Comparison of ENCODE assay signal across 12 cellular contexts in genomic region chrX:1480082-1480785, GRCh38. TPM values are rescaled to one million over a fixed set of nuclear protein-coding genes. Genes with fewer than 3 reads are reported as not detected.
DNase-seq lines count a peak whose midpoint lies in the region; ATAC-seq, FAIRE-seq and TF ChIP-seq lines count a peak whose summit lies in the region.
"Had no signal": no experiment of that assay in that cellular context is flagged by ENCODE, and none has a peak within 500 bp of the region (broad histone marks: within the 10 kb centered on the region; RNA-seq: fewer than 3 reads in every experiment).

No MANE protein-coding gene starts in this region.

- FAIRE-seq in GM12878 (lab: Jason Lieb, UNC): no peak

- TF ChIP-seq EP300 in GM12878 (IDR thresholded peaks at IDR 0.05; ENCODE audit: borderline replicate concordance in 1 of 2, control insufficient read depth in 1 of 2, low read depth in 2 of 2, low read length in 2 of 2): no peak

- H3K4me2 ChIP-seq in PC-3 (ENCODE audit: low read length): no peak overlapping the region
- peak overlapping the region; percentile 73; the same call in 1 of the 2 replicates for H3K4me2 ChIP-seq in GM12878 (ENCODE audit: control insufficient read depth, insufficient read depth)
- no peak overlapping the region for H3K4me2 ChIP-seq in smooth muscle cell

- RAD21 ChIA-PET in GM12878 (lab: Charles Lee; ENCODE audit: unreplicated experiment): no interaction called here

- ATAC-seq in GM19397 (IDR thresholded peaks at IDR 0.05; ENCODE audit: unreplicated experiment) (peak; percentile 3), PC-3 (no peak; the same call in 1 of the 2 replicates), GM12878 (peak; percentile 2), HG03280 (IDR thresholded peaks at IDR 0.05; ENCODE audit: unreplicated experiment) (no peak), HG03196 (IDR thresholded peaks at IDR 0.05; ENCODE audit: unreplicated experiment) (no peak)

- no peak for TF ChIP-seq POLR2A in GM12878 (IDR thresholded peaks at IDR 0.05; ENCODE audit: low read depth, low read length)

- TF ChIP-seq RAD21 in GM12878 (IDR thresholded peaks at IDR 0.05; ENCODE audit: insufficient read depth, low read depth, low read length): no peak

- BruUV-seq in PC-3 (replicated peaks; lab: Mats Ljungman, UMichigan) (no TSS peak), GM12878 (replicated peaks; lab: Mats Ljungman, UMichigan) (no TSS peak)

- H3K27me3 ChIP-seq in PC-3 (ENCODE audit: low read length) (no peaks in the 10 kb centered on the region), GM12878 (replicated peaks in 1 of 2; ENCODE audit: control insufficient read depth in 2 of 2, insufficient read depth in 2 of 2, low read length in 1 of 2) (no peaks in the 10 kb centered on the region), smooth muscle cell (ENCODE audit: low read depth) (no peaks in the 10 kb centered on the region)

- H3K4me1 ChIP-seq in PC-3 (ENCODE audit: insufficient read depth, low read length): no peaks in the 10 kb centered on the region
- H3K4me1 ChIP-seq in GM12878 (ENCODE audit: control insufficient read depth, insufficient read depth, low read length): peaks cover 52% of the 10 kb centered on the region
- H3K4me1 ChIP-seq in smooth muscle cell (ENCODE audit: low read depth): no peaks in the 10 kb centered on the region

- in situ Hi-C loops in GM12878 (cut with MboI): no loop called here

- no peaks in the 10 kb centered on the region for H3K9me3 ChIP-seq in PC-3 (ENCODE audit: low read length)
- H3K9me3 ChIP-seq in GM12878 (replicated peaks; ENCODE audit: control insufficient read depth, insufficient read depth, low read length): peaks cover 2% of the 10 kb centered on the region
- H3K9me3 ChIP-seq in smooth muscle cell (replicated peaks; ENCODE audit: low read depth): no peaks in the 10 kb centered on the region

- CTCF ChIA-PET in PC-3 (lab: Charles Lee): no interaction called here
- CTCF ChIA-PET in GM12878 (lab: Yijun Ruan, JAX): no interaction called here

- no peaks in the 10 kb centered on the region for H4K20me1 ChIP-seq in PC-3 (ENCODE audit: low read length)
- H4K20me1 ChIP-seq in GM12878 (ENCODE audit: control insufficient read depth, insufficient read depth): no peaks in the 10 kb centered on the region
- H4K20me1 ChIP-seq in smooth muscle cell (ENCODE audit: low read depth): no peaks in the 10 kb centered on the region

- no peaks in the 10 kb centered on the region for H3K9me2 ChIP-seq in PC-3 (replicated peaks; ENCODE audit: low read length)

- H3K27ac ChIP-seq in PC-3 (ENCODE audit: low read length) (no peak overlapping the region), GM12878 (ENCODE audit: control insufficient read depth, insufficient read depth) (peak overlapping the region; percentile 96), smooth muscle cell (ENCODE audit: low read depth) (no peak overlapping the region)

- SMC1A ChIA-PET in GM12878 (lab: Charles Lee; ENCODE audit: uncharacterized antibody, unreplicated experiment): no interaction called here

- H2AFZ ChIP-seq in PC-3 (ENCODE audit: low read length): no peak overlapping the region
- no peak overlapping the region for H2AFZ ChIP-seq in GM12878 (ENCODE audit: control insufficient read depth, low read depth, low read length)
- no peak overlapping the region for H2AFZ ChIP-seq in smooth muscle cell (ENCODE audit: low read depth)

- H3F3A ChIP-seq in PC-3 (ENCODE audit: low read length, unreplicated experiment) (no peaks in the 10 kb centered on the region), smooth muscle cell (ENCODE audit: low read depth) (no peaks in the 10 kb centered on the region)

- H3K9ac ChIP-seq in PC-3 (ENCODE audit: low read length): no peak overlapping the region
- H3K9ac ChIP-seq in GM12878 (ENCODE audit: control insufficient read depth, insufficient read depth, low read length): peak overlapping the region; percentile 56
- no peak overlapping the region for H3K9ac ChIP-seq in smooth muscle cell (ENCODE audit: low read depth)

- H3K36me3 ChIP-seq in PC-3 (ENCODE audit: low read depth, low read length): no peaks in the 10 kb centered on the region
- peaks cover 2 to 6% of the 10 kb centered on the region in 2 experiments; a peak in 3 of 4 replicates for H3K36me3 ChIP-seq in GM12878 (ENCODE audit: control insufficient read depth in 2 of 2, insufficient read depth in 2 of 2, low read length in 1 of 2)
- no peaks in the 10 kb centered on the region for H3K36me3 ChIP-seq in smooth muscle cell (ENCODE audit: low read depth)

- intact Hi-C loops in PC-3 (cut with micrococcal nuclease): no loop called here
- intact Hi-C loops in GM12878 (cut with micrococcal nuclease; ENCODE audit: unreplicated experiment): loop anchor here (2.0 to 5.0 kb wide), 3 partner anchors 42 to 102 kb away; partner anchors contain the start of gene P2RY8

- H3K4me3 ChIP-seq in PC-3 (ENCODE audit: low read length): no peak overlapping the region
- no peak overlapping the region for H3K4me3 ChIP-seq in GM12878
- H3K4me3 ChIP-seq in smooth muscle cell: no peak overlapping the region

- 18% methylated on average over 8 of the region's 8 CpGs for WGBS in GM12878 (ENCODE audit: insufficient coverage, insufficient replicate concordance, low lambda C conversion rate, missing lambda C conversion rate)
- 86% methylated on average over 8 of the region's 8 CpGs for WGBS in smooth muscle cell (ENCODE audit: low lambda C conversion rate)

- peak; percentile 18 for DNase-seq in PC-3
- no peak for DNase-seq in GM12878 (ENCODE audit: low read depth, low spot score)
- DNase-seq in stimulated activated CD8-positive, alpha-beta memory T cell treated with anti-CD3 and anti-CD28 coated beads, Interleukin-4, amount 100 ng/mL, for 48 hours: peak; percentile 25
- DNase-seq in smooth muscle cell (lab: John Stamatoyannopoulos, UW; ENCODE audit: unreplicated experiment): no peak
- DNase-seq: endodermal cell, KG1, NCI-H2171, retina, RPMI8226 had no signal

- POLR2A ChIA-PET in PC-3 (lab: Charles Lee; ENCODE audit: unreplicated experiment): no interaction called here
- POLR2A ChIA-PET in GM12878 (lab: Charles Lee): no interaction called here

- TF ChIP-seq CTCF in PC-3 (conservative IDR thresholded peaks at IDR 0.05; ENCODE audit: low read depth, low read length): no peak
- TF ChIP-seq CTCF in GM12878 (IDR thresholded peaks at IDR 0.05 in 2 of 3, conservative IDR thresholded peaks at IDR 0.05 in 1 of 3; ENCODE audit: control insufficient read depth in 2 of 3, extremely low read depth in 1 of 3, insufficient read depth in 1 of 3, low read depth in 3 of 3, low read length in 3 of 3): no peak
- TF ChIP-seq CTCF in smooth muscle cell (IDR thresholded peaks at IDR 0.05; ENCODE audit: borderline replicate concordance, insufficient read depth, poor library complexity, severe bottlenecking): no peak

- H3K79me2 ChIP-seq in PC-3 (ENCODE audit: low read length) (no peaks in the 10 kb centered on the region), GM12878 (ENCODE audit: control insufficient read depth, insufficient read depth, low read length) (peaks cover 30% of the 10 kb centered on the region), smooth muscle cell (ENCODE audit: low read depth) (no peaks in the 10 kb centered on the region)

TF ChIP-seq in GM12878, 131 proteins besides CTCF, POLR2A, EP300 and RAD21 (continues in another document):
- TF ChIP-seq SREBF2 (IDR thresholded peaks at IDR 0.05; ENCODE audit: low read length) (no peak), PAX8 (IDR thresholded peaks at IDR 0.05) (no peak), ASH2L (IDR thresholded peaks at IDR 0.05; ENCODE audit: borderline replicate concordance, low read depth) (no peak)

RNA-seq across cellular contexts. Expression of gene ASMTL, which starts 27.5 kb away (rescaled TPM):
- 6.7 and 10.1 TPM in 2 replicates for total RNA-seq in PC-3 (2014; rRNA removed)
- 32.4 and 34.7 TPM in 2 replicates for total RNA-seq in GM12878 (2013; cell fraction: nucleolus; rRNA removed)
- 21.7 and 32.2 TPM in 2 replicates for total RNA-seq in GM12878 (2014; rRNA removed)
- 15.5 and 18.1 TPM in 2 replicates for total RNA-seq in GM12878 (2014; rRNA removed; fragmentation: Illumina TruSeq; extraction: Trizol)
- total RNA-seq in GM12878 (2021): 46.6 and 46.8 TPM in 2 replicates
- polyA plus RNA-seq in GM12878 (2011; ENCODE audit: low read depth): 14.8 TPM
- polyA plus RNA-seq in GM12878 (2011; rRNA removed): 24.5 and 51.9 TPM in 2 replicates
- polyA plus RNA-seq in GM12878 (2011; cell fraction: cytosol; rRNA removed): 54.2 and 67.8 TPM in 2 replicates
- polyA plus RNA-seq in GM12878 (2011; cell fraction: nucleus; rRNA removed): 97.6 and 127 TPM in 2 replicates
- polyA plus RNA-seq in GM12878 (2012): 42.3 and 47.5 TPM in 2 replicates
- 8.5 and 14.3 TPM in 2 replicates for polyA plus RNA-seq in GM12878 (2014; fragmentation: Illumina TruSeq; extraction: Trizol)
- polyA plus RNA-seq in GM12878 (2014; fragmentation: Nextera tagmentation; extraction: Ambion mirVana): 1 to 10 TPM; 1.6 to 3.8 TPM
- 44.6 and 48.4 TPM in 2 replicates for polyA plus RNA-seq in GM12878 (2014; rRNA removed)
- polyA plus RNA-seq in GM12878 (2016; fragmentation: Nextera tagmentation; extraction: Ambion mirVana): 10 to 100 TPM; 32.1 to 34.4 TPM
- polyA minus RNA-seq in GM12878 (2011; rRNA and poly(A)+ RNA removed): 31.2 and 53.8 TPM in 2 replicates
- polyA minus RNA-seq in GM12878 (2011; cell fraction: cytosol; rRNA and poly(A)+ RNA removed): 20.7 and 21.2 TPM in 2 replicates
- polyA minus RNA-seq in GM12878 (2011; cell fraction: nucleus; rRNA and poly(A)+ RNA removed): 17.2 and 27.9 TPM in 2 replicates
- total RNA-seq in smooth muscle cell: 18.9 and 20.0 TPM in 2 replicates
- 40.9 and 50.5 TPM in 2 replicates for polyA plus RNA-seq in smooth muscle cell

RNA-seq across cellular contexts. Expression of gene P2RY8, which starts 56.8 kb away (rescaled TPM):
- total RNA-seq in PC-3 (2014; rRNA removed): not detected in 2 replicates
- 85.1 and 89.7 TPM in 2 replicates for total RNA-seq in GM12878 (2013; cell fraction: nucleolus; rRNA removed)
- 34.0 and 44.7 TPM in 2 replicates for total RNA-seq in GM12878 (2014; rRNA removed)
- total RNA-seq in GM12878 (2014; rRNA removed; fragmentation: Illumina TruSeq; extraction: Trizol): 28.8 and 29.7 TPM in 2 replicates
- total RNA-seq in GM12878 (2021): 61.3 and 61.8 TPM in 2 replicates
- polyA plus RNA-seq in GM12878 (2011; ENCODE audit: low read depth): 30.9 TPM
- 20.4 and 31.1 TPM in 2 replicates for polyA plus RNA-seq in GM12878 (2011; rRNA removed)
- polyA plus RNA-seq in GM12878 (2011; cell fraction: cytosol; rRNA removed): 41.3 and 52.8 TPM in 2 replicates
- 29.2 and 35.1 TPM in 2 replicates for polyA plus RNA-seq in GM12878 (2011; cell fraction: nucleus; rRNA removed)
- 41.7 and 45.3 TPM in 2 replicates for polyA plus RNA-seq in GM12878 (2012)
- polyA plus RNA-seq in GM12878 (2014; fragmentation: Illumina TruSeq; extraction: Trizol): 27.5 and 30.5 TPM in 2 replicates
- polyA plus RNA-seq in GM12878 (2014; fragmentation: Nextera tagmentation; extraction: Ambion mirVana): 1 to 10 TPM; 2.0 to 4.0 TPM
- polyA plus RNA-seq in GM12878 (2014; rRNA removed): 41.8 and 49.0 TPM in 2 replicates
- polyA plus RNA-seq in GM12878 (2016; fragmentation: Nextera tagmentation; extraction: Ambion mirVana): 10 to 100 TPM; 62.7 to 64.4 TPM
- polyA minus RNA-seq in GM12878 (2011; rRNA and poly(A)+ RNA removed): 37.7 and 60.0 TPM in 2 replicates
- polyA minus RNA-seq in GM12878 (2011; cell fraction: cytosol; rRNA and poly(A)+ RNA removed): 26.7 and 36.8 TPM in 2 replicates
- 20.7 and 34.7 TPM in 2 replicates for polyA minus RNA-seq in GM12878 (2011; cell fraction: nucleus; rRNA and poly(A)+ RNA removed)
- not detected in 2 replicates for total RNA-seq in smooth muscle cell
- polyA plus RNA-seq in smooth muscle cell: 0.04 TPM in 1 of 2 replicates, not detected in the other
- total RNA-seq: endodermal cell had no signal

Comparison
In these comparisons a context has a peak if more than half of its experiments do, and no peak if none do; other contexts are left out.
1. ATAC-seq: peak in GM19397 (single experiment) and GM12878 (single experiment); none in PC-3 (single experiment), HG03280 (single experiment) and HG03196 (single experiment).
2. DNase-seq: peak in PC-3 (single experiment) and stimulated activated CD8-positive, alpha-beta memory T cell treated with anti-CD3 and anti-CD28 coated beads, Interleukin-4, amount 100 ng/mL, for 48 hours (single experiment); none in GM12878 (single experiment) and smooth muscle cell (single experiment).
3. RNA of gene P2RY8, which starts 56.8 kb away (total RNA-seq): 28.8 to 89.7 TPM in GM12878; not detected in PC-3 and not detected in smooth muscle cell; every median in the first group is over 10 times any median in the second.